Comparison of ENCODE assay signal across 19 cellular contexts in the genomic region with DNA sequence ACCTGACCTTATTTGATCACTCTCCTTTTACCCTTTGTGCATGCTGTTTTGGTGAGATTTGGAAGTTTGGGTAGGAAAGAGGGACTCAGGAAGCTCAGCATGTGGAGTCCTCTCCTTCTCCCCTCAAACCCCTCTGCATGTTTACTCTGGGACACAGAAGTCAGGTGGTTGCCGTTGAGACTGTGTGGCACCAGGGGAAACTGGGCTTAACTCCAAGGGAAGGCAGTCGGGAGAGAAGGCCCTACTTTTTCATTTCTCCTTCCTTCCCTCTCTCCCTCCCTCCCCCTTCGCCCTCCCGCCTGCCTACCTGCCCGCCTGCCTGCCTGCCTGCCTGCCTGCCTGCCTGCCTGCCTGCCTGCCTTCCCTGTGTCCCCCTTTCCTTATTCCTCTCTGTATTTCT. TPM values are rescaled to one million over a fixed set of nuclear protein-coding genes. Genes with fewer than 3 reads are reported as not detected.
DNase-seq lines count a peak whose midpoint lies in the region; ATAC-seq and TF ChIP-seq lines count a peak whose summit lies in the region.
"Had no signal": no experiment of that assay in that cellular context is flagged by ENCODE, and none has a peak within 500 bp of the region (broad histone marks: within the 10 kb centered on the region; RNA-seq: fewer than 3 reads in every experiment).

No MANE protein-coding gene starts in this region.

- H3K4me3 ChIP-seq in suprapubic skin: no peak overlapping the region
- H3K4me3 ChIP-seq: K562 had no signal

- WGBS in suprapubic skin: 60% methylated on average over 5 of the region's 5 CpGs

- no peak overlapping the region for H3K27ac ChIP-seq in suprapubic skin
- H3K27ac ChIP-seq: HL-60 had no signal

- no peak for TF ChIP-seq EP300 in suprapubic skin (IDR thresholded peaks at IDR 0.05)

- no peak for TF ChIP-seq CTCF in suprapubic skin (IDR thresholded peaks at IDR 0.05)

- intact Hi-C loops in left colon (cut with DNase I, micrococcal nuclease): no loop called here

- DNase-seq in NCI-H1105 (lab: John Stamatoyannopoulos, UW): peak; percentile 32
- peak; percentile 70 for DNase-seq in NCI-H2029 treated with DMSO at 0.1 percent for 48 hours (lab: John Stamatoyannopoulos, UW)
- no peak for DNase-seq in left colon
- peak; percentile 21 to 48 for DNase-seq in suprapubic skin (ENCODE audit: low spot score in 2 of 2)
- DNase-seq in NCI-H446 treated with DMSO at 0.1 percent for 48 hours (lab: John Stamatoyannopoulos, UW): no peak
- DNase-seq in SK-N-DZ (ENCODE audit: low spot score): no peak
- no peak for DNase-seq in HCEC 1CT
- DNase-seq: BE2C, GOT3, HFFc6, NCI-H1694, NCI-H2171 treated with DMSO at 0.1 percent for 48 hours, SK-N-SH had no signal

- H3K4me1 ChIP-seq in suprapubic skin: peaks cover 14% of the 10 kb centered on the region
- H3K4me1 ChIP-seq: BE2C had no signal

- H3K36me3 ChIP-seq in suprapubic skin: no peaks in the 10 kb centered on the region
- H3K36me3 ChIP-seq: BE2C had no signal

- no peaks in the 10 kb centered on the region for H3K27me3 ChIP-seq in suprapubic skin
- H3K27me3 ChIP-seq: BE2C had no signal

- H3K9me3 ChIP-seq in suprapubic skin: no peaks in the 10 kb centered on the region
- H3K9me3 ChIP-seq: BE2C had no signal

- peak; percentile 7 for ATAC-seq in left colon
- ATAC-seq: CD8-positive, alpha-beta T cell; K562; Right ventricle myocardium inferior had no signal

- TF ChIP-seq POLR2A in suprapubic skin (IDR thresholded peaks at IDR 0.05): no peak

RNA-seq across cellular contexts. Expression of a gene that starts 34.8 kb away (rescaled TPM):
- total RNA-seq in left colon (10 to 100 TPM; 88.7 to 94.5 TPM), suprapubic skin (10 to 100 TPM; 37.4 to 64.0 (median 58.0) TPM)
- polyA plus RNA-seq in SK-N-DZ (2014; cell fraction: cytosol; rRNA removed): 0.07 TPM in 1 of 2 replicates, not detected in the other
- 0.05 TPM in 1 of 2 replicates, not detected in the other for polyA plus RNA-seq in SK-N-DZ (2014; cell fraction: nucleus; rRNA removed)
- total RNA-seq: Daoy, HFFc6, K562, Right ventricle myocardium inferior had no signal
- polyA plus RNA-seq: AG04450, SK-N-SH had no signal

RNA-seq across cellular contexts. Expression of a gene that starts 51.0 kb away (rescaled TPM):
- total RNA-seq in left colon: 100 to 1,000 TPM; 217 to 298 TPM
- total RNA-seq in suprapubic skin: 100 to 1,000 TPM; 167 to 525 (median 389) TPM
- 94.7 and 125 TPM in 2 replicates for polyA plus RNA-seq in SK-N-DZ (2014; cell fraction: cytosol; rRNA removed)
- polyA plus RNA-seq in SK-N-DZ (2014; cell fraction: nucleus; rRNA removed): 39.9 and 43.6 TPM in 2 replicates

Comparison
In these comparisons a context has a peak if more than half of its experiments do, and no peak if none do; other contexts are left out.
1. DNase-seq: peak in NCI-H1105 (single experiment), NCI-H2029 treated with DMSO at 0.1 percent for 48 hours (single experiment) and suprapubic skin (2 of 2); none in left colon (0 of 2), NCI-H446 treated with DMSO at 0.1 percent for 48 hours (single experiment), SK-N-DZ (single experiment) and HCEC 1CT (single experiment).